In genomic region chr1:119652587-119652986, GRCh38 we compare ENCODE assay signal across 25 cellular contexts. TPM values are rescaled to one million over a fixed set of nuclear protein-coding genes. Genes with fewer than 3 reads are reported as not detected.
"Had no signal": no experiment of that assay in that cellular context is flagged by ENCODE, and none has a peak within 500 bp of the region (broad histone marks: within the 10 kb centered on the region; RNA-seq: fewer than 3 reads in every experiment).

No MANE protein-coding gene starts in this region.

- H3K36me3 ChIP-seq: left lung, lower lobe of right lung, ovary, right atrium auricular region, right lobe of liver, tibial nerve, upper lobe of left lung, vagina had no signal

- H3K27ac Mint-ChIP-seq: naive thymus-derived CD4-positive, alpha-beta T cell; natural killer cell treated with Interleukin-12 subunit alpha and Interleukin-12 subunit beta and Interleukin-15 and Interleukin-18, amount 100 ng/mL, for 72 hours; progenitor cell of endocrine pancreas; stimulated activated memory B cell treated with anti-CD40 and anti-IgM and Interleukin-4, amounts not matched to agents 10 μg/mL and 1 μg/mL and 100 μg/mL, for 72 hours; stimulated activated naive CD8-positive, alpha-beta T cell treated with anti-CD3 and anti-CD28 coated beads, Interleukin-15, amount 100 ng/mL, for 72 hours had no signal

- H3K27me3 ChIP-seq: hepatocyte, ovary, right atrium auricular region, right lobe of liver, tibial nerve, upper lobe of left lung, vagina had no signal

- H3K4me3 Mint-ChIP-seq: naive thymus-derived CD4-positive, alpha-beta T cell; natural killer cell treated with Interleukin-12 subunit alpha and Interleukin-12 subunit beta and Interleukin-15 and Interleukin-18, amount 100 ng/mL, for 72 hours; stimulated activated memory B cell treated with anti-CD40 and anti-IgM and Interleukin-4, amounts not matched to agents 10 μg/mL and 1 μg/mL and 100 μg/mL, for 72 hours; stimulated activated naive CD8-positive, alpha-beta T cell treated with anti-CD3 and anti-CD28 coated beads, Interleukin-15, amount 100 ng/mL, for 72 hours had no signal

- FAIRE-seq: kidney had no signal

- ATAC-seq: left colon; left lung; lower lobe of right lung; mucosa of descending colon; naive thymus-derived CD4-positive, alpha-beta T cell; natural killer cell treated with Interleukin-12 subunit alpha and Interleukin-12 subunit beta and Interleukin-15 and Interleukin-18, amount 100 ng/mL, for 72 hours; right lobe of liver; stimulated activated memory B cell treated with anti-CD40 and anti-IgM and Interleukin-4, amounts not matched to agents 10 μg/mL and 1 μg/mL and 100 μg/mL, for 72 hours; stimulated activated naive CD8-positive, alpha-beta T cell treated with anti-CD3 and anti-CD28 coated beads, Interleukin-15, amount 100 ng/mL, for 72 hours had no signal

- H3K4me2 ChIP-seq: hepatocyte, smooth muscle cell had no signal

- DNase-seq: kidney; left colon; left lung; lower lobe of right lung; midbrain; mucosa of descending colon; naive thymus-derived CD4-positive, alpha-beta T cell; ovary; right lobe of liver; stimulated activated CD4-positive, alpha-beta T cell treated with anti-CD3 and anti-CD28 coated beads, Interleukin-1b, Interleukin-23, amount 100 ng/mL, for 48 hours; stimulated activated CD4-positive, alpha-beta T cell treated with anti-CD3 and anti-CD28 coated beads, Interleukin-2, amount 100 ng/mL, for 48 hours; stimulated activated CD4-positive, alpha-beta T cell treated with anti-CD3 and anti-CD28 coated beads, Interleukin-4, amount 100 ng/mL, for 4 hours; stimulated activated CD8-positive, alpha-beta memory T cell treated with anti-CD3 and anti-CD28 coated beads, Interleukin-4, amount 100 ng/mL, for 48 hours; stimulated activated naive CD4-positive, alpha-beta T cell treated with Interleukin-2 at 50 U/mL for 16 hours; stimulated activated naive CD8-positive, alpha-beta T cell treated with anti-CD3 and anti-CD28 coated beads, Interleukin-15, amount 100 ng/mL, for 72 hours; substantia nigra; upper lobe of left lung had no signal

- H3K27ac ChIP-seq: hepatocyte, left lung, lower lobe of right lung, ovary, right lobe of liver, tibial nerve, upper lobe of left lung, vagina had no signal

- H3K4me3 ChIP-seq: hepatocyte, left lung, lower lobe of right lung, mucosa of descending colon, ovary, right atrium auricular region, right lobe of liver, smooth muscle cell, tibial nerve, upper lobe of left lung, vagina had no signal

- H3K36me3 Mint-ChIP-seq: natural killer cell treated with Interleukin-12 subunit alpha and Interleukin-12 subunit beta and Interleukin-15 and Interleukin-18, amount 100 ng/mL, for 72 hours; stimulated activated memory B cell treated with anti-CD40 and anti-IgM and Interleukin-4, amounts not matched to agents 10 μg/mL and 1 μg/mL and 100 μg/mL, for 72 hours had no signal

- H3K9me3 ChIP-seq: left lung, lower lobe of right lung, mucosa of descending colon, ovary, right atrium auricular region, right lobe of liver, tibial nerve, upper lobe of left lung, vagina had no signal

- H3K79me2 ChIP-seq: hepatocyte had no signal

- H3K9me3 Mint-ChIP-seq: natural killer cell treated with Interleukin-12 subunit alpha and Interleukin-12 subunit beta and Interleukin-15 and Interleukin-18, amount 100 ng/mL, for 72 hours; stimulated activated memory B cell treated with anti-CD40 and anti-IgM and Interleukin-4, amounts not matched to agents 10 μg/mL and 1 μg/mL and 100 μg/mL, for 72 hours; stimulated activated naive CD8-positive, alpha-beta T cell treated with anti-CD3 and anti-CD28 coated beads, Interleukin-15, amount 100 ng/mL, for 72 hours had no signal

- H2AFZ ChIP-seq: hepatocyte had no signal

RNA-seq across cellular contexts. Expression of gene ZNF697, which starts 4.5 kb away (rescaled TPM):
- polyA plus RNA-seq: naive thymus-derived CD4-positive, alpha-beta T cell had no signal
